28 cellular contexts compared by ENCODE assay signal in the genomic region with DNA sequence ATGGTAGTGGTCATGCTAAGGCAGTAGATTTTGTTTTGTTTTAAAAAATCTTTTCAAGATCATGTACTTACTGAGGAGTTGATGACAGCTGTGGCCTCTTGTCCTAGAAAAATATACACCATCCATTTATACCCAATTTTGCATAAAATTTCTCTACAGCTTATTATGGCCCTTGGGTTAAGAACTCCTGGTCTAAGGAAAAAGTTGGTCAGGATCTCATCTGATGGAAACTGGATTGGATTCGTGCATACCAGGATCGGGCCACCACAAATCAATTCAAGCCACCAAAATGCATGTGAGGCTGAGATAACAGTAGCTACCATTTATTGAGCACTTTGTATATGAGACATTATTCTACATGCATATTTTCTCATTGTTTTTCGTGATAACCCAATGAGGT.
"Had no signal": no experiment of that assay in that cellular context is flagged by ENCODE, and none has a peak within 500 bp of the region (broad histone marks: within the 10 kb centered on the region; RNA-seq: fewer than 3 reads in every experiment).

No MANE protein-coding gene starts in this region.

- H3K27me3 ChIP-seq: body of pancreas, esophagus muscularis mucosa, foreskin keratinocyte, gastrocnemius medialis, heart left ventricle had no signal

- H3K4me3 ChIP-seq: body of pancreas, esophagus muscularis mucosa, gastrocnemius medialis, heart left ventricle had no signal

- DNase-seq: activated CD4-positive, alpha-beta memory T cell treated with anti-CD3 and anti-CD28 coated beads, Interleukin-2, amount 10 ng/mL, durations not matched to agents 7 days and 5 days; activated CD4-positive, alpha-beta T cell treated with anti-CD3 and anti-CD28 coated beads for 1 hour; activated CD4-positive, alpha-beta T cell treated with anti-CD3 and anti-CD28 coated beads for 4 hours; activated CD4-positive, alpha-beta T cell treated with anti-CD3 and anti-CD28 coated beads, Interleukin-2, amount 10 ng/mL, durations not matched to agents 7 days and 5 days; activated CD4-positive, alpha-beta T cell treated with anti-CD3 and anti-CD28 coated beads, Interleukin-2, amount 50 U/mL, for 4 hours; activated CD8-positive, alpha-beta memory T cell treated with anti-CD3 and anti-CD28 coated beads, Interleukin-2, amount 50 U/mL, for 48 hours; activated gamma-delta T cell; activated naive CD4-positive, alpha-beta T cell treated with anti-CD3 and anti-CD28 coated beads, Interleukin-2, amount 50 U/mL, for 16 hours; activated naive CD4-positive, alpha-beta T cell treated with Interleukin-2 at 50 U/mL for 16 hours; activated T-cell treated with anti-CD3 and anti-CD28 coated beads for 4 hours; activated T-cell treated with anti-CD3 and anti-CD28 coated beads, Interleukin-2, amount 50 U/mL, for 24 hours; activated T-cell treated with anti-CD3 and anti-CD28 coated beads, Interleukin-2, amount 50 U/mL, for 72 hours; amniotic stem cell; aorta; body of pancreas; caudate nucleus; cortex of kidney; dermis blood vessel endothelial cell; effector CD4-positive, alpha-beta T cell; effector memory CD8-positive, alpha-beta T cell; erythroblast; foreskin keratinocyte; gastrocnemius medialis; glutamatergic neuron; heart left ventricle; T-helper 17 cell had no signal

- FAIRE-seq: colon had no signal

- H3K4me1 ChIP-seq: body of pancreas, foreskin keratinocyte had no signal

- H3K27ac ChIP-seq: body of pancreas, esophagus muscularis mucosa, foreskin keratinocyte, gastrocnemius medialis, heart left ventricle had no signal

- H3K9me3 ChIP-seq: body of pancreas, esophagus muscularis mucosa, gastrocnemius medialis, heart left ventricle had no signal

- ATAC-seq: activated T-cell treated with anti-CD3 and anti-CD28 coated beads, Interleukin-2, amount 50 U/mL, for 72 hours; body of pancreas; effector memory CD8-positive, alpha-beta T cell; foreskin keratinocyte; gastrocnemius medialis; heart left ventricle; T-helper 17 cell had no signal
